ENCODE assay signal across 15 cellular contexts in genomic region chr7:157362729-157363128, GRCh38.
"Had no signal": no experiment of that assay in that cellular context is flagged by ENCODE, and none has a peak within 500 bp of the region (broad histone marks: within the 10 kb centered on the region; RNA-seq: fewer than 3 reads in every experiment).

No MANE protein-coding gene starts in this region.

- H3K27ac Mint-ChIP-seq: activated naive CD4-positive, alpha-beta T cell treated with anti-CD3 and anti-CD28 coated beads, Interleukin-2, amount 10 ng/mL, durations not matched to agents 7 days and 5 days had no signal

- H3K4me1 ChIP-seq: SJSA1 had no signal

- H3K27me3 ChIP-seq: brain microvascular endothelial cell, esophagus muscularis mucosa, SJSA1, suprapubic skin, upper lobe of right lung had no signal

- H3K9me3 ChIP-seq: esophagus muscularis mucosa, SJSA1, suprapubic skin, upper lobe of right lung had no signal

- H3K4me3 ChIP-seq: esophagus muscularis mucosa, SJSA1, suprapubic skin, upper lobe of right lung had no signal

- H3K27ac ChIP-seq: brain microvascular endothelial cell, esophagus muscularis mucosa, SJSA1, suprapubic skin, upper lobe of right lung had no signal

- ATAC-seq: left colon; stimulated activated naive CD8-positive, alpha-beta T cell treated with anti-CD3 and anti-CD28 coated beads, Interleukin-15, Interleukin-2, amounts not matched to agents 100 U/mL and 50 U/mL, for 24 hours; upper lobe of right lung had no signal

- DNase-seq: activated CD8-positive, alpha-beta memory T cell treated with anti-CD3 and anti-CD28 coated beads for 24 hours; activated naive CD4-positive, alpha-beta T cell treated with anti-CD3 and anti-CD28 coated beads, Interleukin-2, amount 10 ng/mL, durations not matched to agents 7 days and 5 days; amygdala; brain microvascular endothelial cell; left colon; naive thymus-derived CD8-positive, alpha-beta T cell; nucleus accumbens; stimulated activated CD4-positive, alpha-beta T cell treated with anti-CD3 and anti-CD28 coated beads, Interleukin-12 subunit alpha, Interleukin-12 subunit beta, amount 100 ng/mL, for 4 hours; stimulated activated naive CD8-positive, alpha-beta T cell treated with anti-CD3 and anti-CD28 coated beads, Interleukin-15, Interleukin-2, amounts not matched to agents 100 U/mL and 50 U/mL, for 24 hours; SW 1271; T-helper 9 cell; upper lobe of right lung had no signal

- H3K9me3 Mint-ChIP-seq: activated naive CD4-positive, alpha-beta T cell treated with anti-CD3 and anti-CD28 coated beads, Interleukin-2, amount 10 ng/mL, durations not matched to agents 7 days and 5 days; naive thymus-derived CD8-positive, alpha-beta T cell had no signal

- H3K27me3 Mint-ChIP-seq: activated naive CD4-positive, alpha-beta T cell treated with anti-CD3 and anti-CD28 coated beads, Interleukin-2, amount 10 ng/mL, durations not matched to agents 7 days and 5 days; naive thymus-derived CD8-positive, alpha-beta T cell had no signal

- H3K4me3 Mint-ChIP-seq: activated naive CD4-positive, alpha-beta T cell treated with anti-CD3 and anti-CD28 coated beads, Interleukin-2, amount 10 ng/mL, durations not matched to agents 7 days and 5 days had no signal
